ENCODE assay signal across 23 cellular contexts in genomic region chr1:25135903-25136302, GRCh38.
A peak's percentile ranks its signal among the peaks of the same experiment; 100 is the strongest.
DNase-seq lines count a peak whose midpoint lies in the region; ATAC-seq and TF ChIP-seq lines count a peak whose summit lies in the region.
"Had no signal": no experiment of that assay in that cellular context is flagged by ENCODE, and none has a peak within 500 bp of the region (broad histone marks: within the 10 kb centered on the region; RNA-seq: fewer than 3 reads in every experiment).

No MANE protein-coding gene starts in this region.

- no peaks in the 10 kb centered on the region for H3K4me1 ChIP-seq in A673 (ENCODE audit: insufficient read depth, low read length, poor library complexity, severe bottlenecking)
- H3K4me1 ChIP-seq in BLaER1 treated with 17β-estradiol and CSF1 and Interleukin-3, amounts not matched to agents 10 nM and 100 nM, result peaks cover 20 to 62% (median 53%) of the 10 kb centered on the region in 10 experiments
- H3K4me1 ChIP-seq: tibial artery had no signal

- H3K4me2 ChIP-seq in BLaER1 treated with 17β-estradiol and CSF1 and Interleukin-3, amounts not matched to agents 10 nM and 100 nM, result peak overlapping the region in 9 of 11 experiments; percentile 18 to 73 (median 57); a peak in 17 of 22 replicates

- H3K27ac Mint-ChIP-seq in activated naive CD8-positive, alpha-beta T cell treated with anti-CD3 and anti-CD28 coated beads for 36 hours, result no peak overlapping the region
- H3K27ac Mint-ChIP-seq: activated CD4-positive, alpha-beta T cell treated with anti-CD3 and anti-CD28 coated beads, Interleukin-2, amount 10 ng/mL, durations not matched to agents 7 days and 5 days; nephron progenitor cell; WTC11 had no signal

- intact Hi-C loops in A673 (cut with micrococcal nuclease; ENCODE audit: unreplicated experiment) (no loop called here), Right ventricle myocardium superior (cut with DNase I) (no loop called here)

- H3K36me3 ChIP-seq in A673 (ENCODE audit: insufficient read depth, low read length, poor library complexity, severe bottlenecking), result no peaks in the 10 kb centered on the region
- H3K36me3 ChIP-seq in BLaER1 treated with 17β-estradiol and CSF1 and Interleukin-3, amounts not matched to agents 10 nM and 100 nM, result no peaks in the 10 kb centered on the region
- H3K36me3 ChIP-seq: tibial artery had no signal

- no peaks in the 10 kb centered on the region for H3K9me3 ChIP-seq in A673 (ENCODE audit: low read depth, low read length, poor library complexity, severe bottlenecking)
- H3K9me3 ChIP-seq in BLaER1 treated with 17β-estradiol and CSF1 and Interleukin-3, amounts not matched to agents 10 nM and 100 nM (replicated peaks in 1 of 11), result no peaks in the 10 kb centered on the region
- H3K9me3 ChIP-seq: tibial artery had no signal

- H3K36me3 Mint-ChIP-seq in activated naive CD8-positive, alpha-beta T cell treated with anti-CD3 and anti-CD28 coated beads for 36 hours, result no peaks in the 10 kb centered on the region
- H3K36me3 Mint-ChIP-seq: WTC11 had no signal

- H3K9me3 Mint-ChIP-seq in activated naive CD8-positive, alpha-beta T cell treated with anti-CD3 and anti-CD28 coated beads for 36 hours, result peaks cover 1% of the 10 kb centered on the region
- H3K9me3 Mint-ChIP-seq: activated CD4-positive, alpha-beta T cell treated with anti-CD3 and anti-CD28 coated beads, Interleukin-2, amount 10 ng/mL, durations not matched to agents 7 days and 5 days; nephron progenitor cell; WTC11 had no signal

- H3K4me1 Mint-ChIP-seq in activated naive CD8-positive, alpha-beta T cell treated with anti-CD3 and anti-CD28 coated beads for 36 hours, result no peaks in the 10 kb centered on the region

- no peak for TF ChIP-seq CTCF in A673 (conservative IDR thresholded peaks at IDR 0.05; ENCODE audit: low read depth, low read length)

- H3K27ac ChIP-seq in A673 (ENCODE audit: low read depth, low read length, poor library complexity, severe bottlenecking), result no peak overlapping the region
- no peak overlapping the region for H3K27ac ChIP-seq in BLaER1 treated with 17β-estradiol and CSF1 and Interleukin-3, amounts not matched to agents 10 nM and 100 nM
- H3K27ac ChIP-seq: tibial artery had no signal

- H3K4me3 Mint-ChIP-seq in activated naive CD8-positive, alpha-beta T cell treated with anti-CD3 and anti-CD28 coated beads for 36 hours, result no peak overlapping the region
- H3K4me3 Mint-ChIP-seq: activated CD4-positive, alpha-beta T cell treated with anti-CD3 and anti-CD28 coated beads, Interleukin-2, amount 10 ng/mL, durations not matched to agents 7 days and 5 days; nephron progenitor cell; WTC11 had no signal

- no peaks in the 10 kb centered on the region for H3K27me3 ChIP-seq in A673 (replicated peaks; ENCODE audit: insufficient read depth, low read depth, low read length, poor library complexity)
- H3K27me3 ChIP-seq in BLaER1 treated with 17β-estradiol and CSF1 and Interleukin-3, amounts not matched to agents 10 nM and 100 nM, result no peaks in the 10 kb centered on the region

- peak overlapping the region in 1 of 11 experiments; percentile 9; a peak in 1 of 22 replicates for H3K9ac ChIP-seq in BLaER1 treated with 17β-estradiol and CSF1 and Interleukin-3, amounts not matched to agents 10 nM and 100 nM

- H4K20me1 ChIP-seq in BLaER1 treated with 17β-estradiol and CSF1 and Interleukin-3, amounts not matched to agents 10 nM and 100 nM, result no peaks in the 10 kb centered on the region

- CTCF ChIA-PET in A673 (lab: Charles Lee), result no interaction called here

- POLR2A ChIA-PET in A673 (lab: Charles Lee; ENCODE audit: low non-redundant PET), result no interaction called here

- BruUV-seq in A673 (replicated peaks; lab: Mats Ljungman, UMichigan), result no TSS peak

- no peak overlapping the region for H3K4me3 ChIP-seq in A673 (ENCODE audit: low read depth, low read length, poor library complexity, severe bottlenecking)
- H3K4me3 ChIP-seq in BLaER1 treated with 17β-estradiol and CSF1 and Interleukin-3, amounts not matched to agents 10 nM and 100 nM, result no peak overlapping the region
- H3K4me3 ChIP-seq: tibial artery had no signal

- peaks cover 25% of the 10 kb centered on the region for H3K27me3 Mint-ChIP-seq in activated naive CD8-positive, alpha-beta T cell treated with anti-CD3 and anti-CD28 coated beads for 36 hours

- DNase-seq in A673 (ENCODE audit: low spot score) (peak; percentile 29), NCI-H1694 (lab: John Stamatoyannopoulos, UW) (peak; percentile 26), NCI-H69 (lab: John Stamatoyannopoulos, UW) (peak; percentile 43), COR-L47 (lab: John Stamatoyannopoulos, UW) (no peak), Right ventricle myocardium superior (no peak)
- no peak for DNase-seq in activated naive CD8-positive, alpha-beta T cell treated with anti-CD3 and anti-CD28 coated beads for 36 hours
- DNase-seq: activated CD4-positive, alpha-beta T cell treated with anti-CD3 and anti-CD28 coated beads, Interleukin-2, amount 10 ng/mL, durations not matched to agents 7 days and 5 days; activated T-cell treated with anti-CD3 and anti-CD28 coated beads, Interleukin-2, amount 50 U/mL, for 48 hours; C1 segment of cervical spinal cord; caudate nucleus; cortex of kidney; effector memory CD4-positive, alpha-beta T cell; GF-D8; IMR-90; MV-4-11; NCI-H510A treated with DMSO at 0.1 percent for 48 hours; nephron progenitor cell; SIG-M5; stimulated activated CD4-positive, alpha-beta T cell treated with anti-CD3 and anti-CD28 coated beads, Interleukin-4, amount 100 ng/mL, for 24 hours; SW 1271 had no signal

- no peak for ATAC-seq in Right ventricle myocardium superior (ENCODE audit: poor library complexity)
- ATAC-seq: WTC11 had no signal

Comparison
In these comparisons a context has a peak if more than half of its experiments do, and no peak if none do; other contexts are left out.
1. DNase-seq: peak in A673 (single experiment), NCI-H1694 (single experiment) and NCI-H69 (single experiment); none in activated naive CD8-positive, alpha-beta T cell treated with anti-CD3 and anti-CD28 coated beads for 36 hours (single experiment), COR-L47 (single experiment) and Right ventricle myocardium superior (single experiment).